Comparison of ENCODE assay signal across 14 cellular contexts in the genomic region with DNA sequence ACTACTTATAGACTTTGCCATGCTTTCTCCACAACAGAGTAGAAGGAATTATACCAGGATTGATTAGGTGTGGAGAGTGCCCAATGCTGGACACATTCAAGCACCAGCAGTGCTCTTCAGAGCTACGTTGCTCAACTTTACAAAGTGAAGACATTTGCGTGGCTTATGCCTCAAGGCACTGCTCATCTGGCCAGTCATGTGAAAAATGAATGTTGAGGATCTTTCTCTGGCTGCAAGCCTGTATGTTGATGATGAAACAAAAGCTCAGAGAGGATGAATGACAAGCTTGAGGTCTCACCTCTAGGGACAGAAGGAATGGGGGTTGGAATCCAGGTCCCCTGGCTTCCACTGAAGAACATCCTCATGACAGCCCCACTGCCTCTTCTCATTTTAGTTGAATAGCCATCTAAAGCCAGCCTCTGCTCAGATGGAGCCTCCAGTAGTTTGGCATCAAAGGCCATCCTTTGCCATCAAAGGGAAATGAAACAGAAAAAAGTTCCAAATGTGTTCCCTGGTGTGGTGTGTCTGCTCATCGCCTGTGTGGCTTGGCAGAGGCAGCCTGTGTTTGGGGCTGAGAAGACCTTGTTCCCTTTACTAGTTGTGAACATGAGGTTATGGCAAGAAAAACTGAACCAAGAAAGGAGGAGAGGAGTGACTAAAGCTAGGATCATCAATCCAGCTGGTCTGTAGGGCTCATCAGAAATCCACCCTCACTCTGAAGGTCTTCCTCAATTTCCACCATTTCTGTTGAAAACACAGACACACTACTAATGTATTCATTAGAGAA.
DNase-seq lines count a peak whose midpoint lies in the region; TF ChIP-seq lines count a peak whose summit lies in the region.
"Had no signal": no experiment of that assay in that cellular context is flagged by ENCODE, and none has a peak within 500 bp of the region (broad histone marks: within the 10 kb centered on the region; RNA-seq: fewer than 3 reads in every experiment).

No MANE protein-coding gene starts in this region.

- H3K9me3 ChIP-seq in breast epithelium (no peaks in the 10 kb centered on the region), osteoblast (ENCODE audit: low read depth, low read length) (no peaks in the 10 kb centered on the region), endodermal cell (ENCODE audit: control insufficient read depth, low read length) (peaks cover 5% of the 10 kb centered on the region)

- WGBS in endodermal cell (ENCODE audit: insufficient coverage in 1 of 2, insufficient read length in 1 of 2), 2 experiments: 88 to 95% methylated on average over 3 of the region's 3 CpGs

- TF ChIP-seq POLR2A in breast epithelium (IDR thresholded peaks at IDR 0.05): no peak

- H3K9me3 Mint-ChIP-seq in MCF 10A (ENCODE audit: unreplicated experiment): no peaks in the 10 kb centered on the region
- no peaks in the 10 kb centered on the region for H3K9me3 Mint-ChIP-seq in endodermal cell
- H3K9me3 Mint-ChIP-seq: central memory CD8-positive, alpha-beta T cell; H9 had no signal

- H3K79me2 ChIP-seq in osteoblast (ENCODE audit: insufficient read depth, low read length): no peaks in the 10 kb centered on the region

- intact Hi-C loops in MCF 10A (cut with micrococcal nuclease): loop anchor here (10.0 kb wide), 1 partner anchor 87 kb away; no protein-coding TSS in a partner anchor
- intact Hi-C loops in breast epithelium (cut with DNase I; ENCODE audit: low total_unique reads): no loop called here

- peak overlapping the region; percentile 57 for H3K4me2 ChIP-seq in osteoblast (ENCODE audit: insufficient read depth, low read length)

- peak overlapping the region; percentile 91 for H2AFZ ChIP-seq in osteoblast (ENCODE audit: low read length)

- H3K27me3 ChIP-seq in breast epithelium (no peaks in the 10 kb centered on the region), osteoblast (ENCODE audit: insufficient read depth, low read length) (peaks cover 4% of the 10 kb centered on the region), endodermal cell (ENCODE audit: control insufficient read depth, insufficient read depth, low read length, poor library complexity, severe bottlenecking) (no peaks in the 10 kb centered on the region)

- H3K27me3 Mint-ChIP-seq in MCF 10A (ENCODE audit: insufficient read depth, unreplicated experiment): no peaks in the 10 kb centered on the region
- no peaks in the 10 kb centered on the region for H3K27me3 Mint-ChIP-seq in endodermal cell (ENCODE audit: insufficient read depth)
- H3K27me3 Mint-ChIP-seq: stimulated activated naive CD8-positive, alpha-beta T cell treated with anti-CD3 and anti-CD28 coated beads, Interleukin-15, Interleukin-2, amounts not matched to agents 100 ng/mL and 50 ng/mL, for 24 hours had no signal

- H3K4me3 Mint-ChIP-seq in MCF 10A (ENCODE audit: unreplicated experiment): no peak overlapping the region
- no peak overlapping the region for H3K4me3 Mint-ChIP-seq in endodermal cell
- H3K4me3 Mint-ChIP-seq: central memory CD8-positive, alpha-beta T cell; H9; stimulated activated naive CD8-positive, alpha-beta T cell treated with anti-CD3 and anti-CD28 coated beads, Interleukin-15, Interleukin-2, amounts not matched to agents 100 ng/mL and 50 ng/mL, for 24 hours had no signal

- H3K27ac ChIP-seq in breast epithelium: peak overlapping the region in 1 of 2 donors; percentile 69
- no peak overlapping the region for H3K27ac ChIP-seq in osteoblast (ENCODE audit: low read depth, low read length)
- H3K27ac ChIP-seq in caudate nucleus (ENCODE audit: low read depth, low read length): no peak overlapping the region
- H3K27ac ChIP-seq in endodermal cell (ENCODE audit: low read depth, low read length): no peak overlapping the region

- no peak overlapping the region for H3K9ac ChIP-seq in endodermal cell (ENCODE audit: extremely low read depth, low read length, poor library complexity, severe bottlenecking)

- peak overlapping the region; percentile 79 for H3K27ac Mint-ChIP-seq in MCF 10A (ENCODE audit: low read depth, unreplicated experiment)
- H3K27ac Mint-ChIP-seq in endodermal cell: no peak overlapping the region
- H3K27ac Mint-ChIP-seq: stimulated activated naive CD8-positive, alpha-beta T cell treated with anti-CD3 and anti-CD28 coated beads, Interleukin-15, Interleukin-2, amounts not matched to agents 100 ng/mL and 50 ng/mL, for 24 hours had no signal

- H3K36me3 Mint-ChIP-seq in MCF 10A (ENCODE audit: insufficient read depth, unreplicated experiment) (no peaks in the 10 kb centered on the region), endodermal cell (ENCODE audit: low read depth) (no peaks in the 10 kb centered on the region)

- H3K4me3 ChIP-seq in breast epithelium (no peak overlapping the region), fibroblast of villous mesenchyme (ENCODE audit: low read depth, low read length) (no peak overlapping the region), osteoblast (ENCODE audit: insufficient read depth, low read length) (peak overlapping the region; percentile 23), endodermal cell (ENCODE audit: low read length) (no peak overlapping the region)

- no peaks in the 10 kb centered on the region for H4K20me1 ChIP-seq in osteoblast (ENCODE audit: insufficient read depth, low read length)

- POLR2A ChIA-PET in MCF 10A (lab: Yijun Ruan, JAX): interaction anchor here (0.8 to 1.8 kb wide), 7 partner anchors 20 to 270 kb away, joined by 3 to 7 read pairs (median 3); no protein-coding TSS in a partner anchor

- no TSS peak for BruUV-seq in MCF 10A (replicated peaks; lab: Mats Ljungman, UMichigan)

- DNase-seq in MCF 10A (ENCODE audit: unreplicated experiment) (peak; percentile 82), breast epithelium (ENCODE audit: low spot score in 2 of 2) (no peak), fibroblast of villous mesenchyme (ENCODE audit: low read depth) (peak; percentile 25), osteoblast (ENCODE audit: insufficient read length, low spot score, missing footprints) (peak; percentile 29), SW480 (ENCODE audit: low spot score) (no peak), caudate nucleus (lab: John Stamatoyannopoulos, UW) (no peak), NK-92 (lab: John Stamatoyannopoulos, UW; ENCODE audit: unreplicated experiment) (no peak), endodermal cell (no peak)
- DNase-seq: activated gamma-delta T cell, NCI-H2081 treated with DMSO at 0.1 percent for 48 hours, NCI-H82 had no signal

- H3K4me1 Mint-ChIP-seq in MCF 10A (ENCODE audit: insufficient read depth, unreplicated experiment) (peaks cover 41% of the 10 kb centered on the region), endodermal cell (peaks cover 3% of the 10 kb centered on the region)

- TF ChIP-seq CTCF in MCF 10A (IDR thresholded peaks at IDR 0.05; ENCODE audit: unreplicated experiment) (no peak), breast epithelium (IDR thresholded peaks at IDR 0.05) (no peak), fibroblast of villous mesenchyme (IDR thresholded peaks at IDR 0.05; ENCODE audit: insufficient read depth, low read depth, low read length) (no peak), osteoblast (IDR thresholded peaks at IDR 0.05; ENCODE audit: extremely low read depth, low read depth, low read length) (no peak), endodermal cell (conservative IDR thresholded peaks at IDR 0.05) (no peak)

- CTCF ChIA-PET in MCF 10A (lab: Yijun Ruan, JAX): interaction anchor here (0.5 to 1.3 kb wide), 3 partner anchors 12 to 216 kb away, joined by 3 to 4 read pairs (median 3); no protein-coding TSS in a partner anchor

- H3K36me3 ChIP-seq in breast epithelium: no peaks in the 10 kb centered on the region
- no peaks in the 10 kb centered on the region for H3K36me3 ChIP-seq in osteoblast (ENCODE audit: insufficient read depth, low read length)
- no peaks in the 10 kb centered on the region for H3K36me3 ChIP-seq in endodermal cell (ENCODE audit: control insufficient read depth, insufficient read depth, low read length)

- no peaks in the 10 kb centered on the region for H3K4me1 ChIP-seq in breast epithelium
- peaks cover 18% of the 10 kb centered on the region for H3K4me1 ChIP-seq in osteoblast (ENCODE audit: insufficient read depth, low read length)
- H3K4me1 ChIP-seq in endodermal cell (ENCODE audit: control insufficient read depth, insufficient read depth, low read length): no peaks in the 10 kb centered on the region

Comparison
In these comparisons a context has a peak if more than half of its experiments do, and no peak if none do; other contexts are left out.
1. DNase-seq: peak in MCF 10A (single experiment), fibroblast of villous mesenchyme (single experiment) and osteoblast (single experiment); none in breast epithelium (0 of 2), SW480 (single experiment), caudate nucleus (0 of 61), NK-92 (single experiment) and endodermal cell (single experiment).